In the genomic region with DNA sequence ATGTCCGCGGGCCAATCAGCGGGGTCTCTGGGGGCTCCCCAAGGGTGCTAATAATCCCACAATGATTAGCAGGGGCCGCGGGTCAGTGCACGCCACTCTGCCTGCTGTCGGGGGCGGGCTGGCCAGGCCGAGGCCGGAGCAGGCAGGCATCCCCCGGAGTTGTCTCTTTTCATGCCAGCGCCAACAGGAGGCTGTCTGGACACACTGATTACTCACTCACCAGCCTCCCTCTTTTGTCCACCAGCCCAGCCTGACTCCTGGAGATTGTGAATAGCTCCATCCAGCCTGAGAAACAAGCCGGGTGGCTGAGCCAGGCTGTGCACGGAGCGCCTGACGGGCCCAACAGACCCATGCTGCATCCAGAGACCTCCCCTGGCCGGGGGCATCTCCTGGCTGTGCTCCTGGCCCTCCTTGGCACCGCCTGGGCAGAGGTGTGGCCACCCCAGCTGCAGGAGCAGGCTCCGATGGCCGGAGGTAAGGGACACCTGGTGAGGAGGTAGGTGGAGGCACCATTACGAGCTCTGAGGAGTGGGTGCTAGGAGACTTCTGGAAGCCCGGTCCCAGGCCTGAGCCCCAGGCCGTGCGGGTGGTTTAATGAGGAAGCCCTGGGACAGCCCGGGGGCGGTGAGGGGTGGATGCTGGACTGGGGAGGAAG, we compare ENCODE assay signal across 9 cellular contexts. TPM values are rescaled to one million over a fixed set of nuclear protein-coding genes. Genes with fewer than 3 reads are reported as not detected.
DNase-seq lines count a peak whose midpoint lies in the region; ATAC-seq, FAIRE-seq and TF ChIP-seq lines count a peak whose summit lies in the region.
"Not testable (repeated sequence)": the region's sequence is repeated elsewhere in the genome, so short reads cannot be mapped to it uniquely, and the experiment has no call there.
"Had no signal": no experiment of that assay in that cellular context is flagged by ENCODE, and none has a peak within 500 bp of the region (broad histone marks: within the 10 kb centered on the region; RNA-seq: fewer than 3 reads in every experiment).

CLEC18A (plus strand) TSS at position 318 of the 655 bp plus-strand sequence; CDS start at position 351, 33 bp downstream.

- H3K27me3 ChIP-seq in GM23338 (ENCODE audit: insufficient read depth); K562 (ENCODE audit: control insufficient read depth in 2 of 2, insufficient read depth in 2 of 2, low read length in 2 of 2); heart left ventricle; HepG2 (ENCODE audit: control insufficient read depth in 1 of 2, insufficient read depth in 2 of 2, low read length in 2 of 2); neural progenitor cell; aorta (ENCODE audit: control insufficient read depth in 1 of 2, insufficient read depth in 2 of 2, low read length in 1 of 2): not testable (repeated sequence)

- TF ChIP-seq RAD21 in K562 (CRISPR knock-in tag; conservative IDR thresholded peaks at IDR 0.05 in 1 of 2, IDR thresholded peaks at IDR 0.05 in 1 of 2); HepG2 (CRISPR knock-in tag; IDR thresholded peaks at IDR 0.05): not testable (repeated sequence)

- H3F3A ChIP-seq in GM23338 (replicated peaks; ENCODE audit: low read depth); neural progenitor cell (ENCODE audit: low read depth): not testable (repeated sequence)

- H3K9me3 Mint-ChIP-seq in GM23338; neural progenitor cell; stimulated activated memory B cell treated with anti-CD40 and anti-IgM and Interleukin-4, amounts not matched to agents 10 μg/mL and 1 μg/mL and 100 μg/mL, for 72 hours: not testable (repeated sequence)

- H3K4me3 Mint-ChIP-seq in GM23338; neural progenitor cell; stimulated activated memory B cell treated with anti-CD40 and anti-IgM and Interleukin-4, amounts not matched to agents 10 μg/mL and 1 μg/mL and 100 μg/mL, for 72 hours: not testable (repeated sequence)

- H3K9me3 ChIP-seq in K562 (replicated peaks; ENCODE audit: control insufficient read depth, insufficient read depth, low read depth, low read length); heart left ventricle; HepG2 (ENCODE audit: low read length); neural progenitor cell (ENCODE audit: low read depth); aorta (ENCODE audit: control insufficient read depth, low read length): not testable (repeated sequence)

- FAIRE-seq in K562 (lab: Jason Lieb, UNC); HepG2 (lab: Jason Lieb, UNC): not testable (repeated sequence)

- not testable (repeated sequence) for H4K20me1 ChIP-seq in GM23338 (replicated peaks; ENCODE audit: insufficient read depth); K562 (replicated peaks; ENCODE audit: control insufficient read depth, insufficient read depth, low read length); HepG2 (ENCODE audit: insufficient read depth, low read length); neural progenitor cell (ENCODE audit: low read depth)

- H3K79me2 ChIP-seq in GM23338 (replicated peaks; ENCODE audit: insufficient read depth); K562 (ENCODE audit: control insufficient read depth, insufficient read depth, low read length); HepG2 (ENCODE audit: insufficient read depth, low read length); neural progenitor cell (ENCODE audit: low read depth): not testable (repeated sequence)

- not testable (repeated sequence) for H3K27ac Mint-ChIP-seq in GM23338; neural progenitor cell; stimulated activated memory B cell treated with anti-CD40 and anti-IgM and Interleukin-4, amounts not matched to agents 10 μg/mL and 1 μg/mL and 100 μg/mL, for 72 hours

- not testable (repeated sequence) for H3K4me1 Mint-ChIP-seq in GM23338; neural progenitor cell; stimulated activated memory B cell treated with anti-CD40 and anti-IgM and Interleukin-4, amounts not matched to agents 10 μg/mL and 1 μg/mL and 100 μg/mL, for 72 hours

- H3K9me1 ChIP-seq in K562 (ENCODE audit: control insufficient read depth, insufficient read depth, low read length) = not testable (repeated sequence)

- not testable (repeated sequence) for H3K4me3 ChIP-seq in GM23338; K562; heart left ventricle; HepG2 (replicated peaks in 1 of 3; ENCODE audit: insufficient read depth in 1 of 3, low read depth in 2 of 3, low read length in 3 of 3); neural progenitor cell; aorta (ENCODE audit: low read length in 2 of 2)

- H3K36me3 ChIP-seq in GM23338 (ENCODE audit: insufficient read depth); K562 (ENCODE audit: control insufficient read depth, insufficient read depth, low read length); heart left ventricle; HepG2 (replicated peaks in 1 of 2; ENCODE audit: control insufficient read depth in 1 of 2, insufficient read depth in 2 of 2, low read length in 2 of 2); neural progenitor cell; aorta (ENCODE audit: control insufficient read depth in 1 of 2, insufficient read depth in 2 of 2, low read length in 1 of 2): not testable (repeated sequence)

- 21% methylated on average over 4 of the region's 26 CpGs for WGBS in K562 (ENCODE audit: insufficient coverage, low coverage, missing lambda C conversion rate)
- 65 to 73% methylated on average over 9 to 12 of the region's 26 CpGs; no CpG with 5 or more reads in 2 of the 4 donors for WGBS in heart left ventricle, 4 donors
- no CpG with 5 or more reads among the region's 26 CpGs for WGBS in HepG2 (ENCODE audit: low lambda C conversion rate)
- 35 to 39% methylated on average over 4 to 9 of the region's 26 CpGs for WGBS in aorta, 2 donors

- CTCF ChIA-PET in K562 (lab: Yijun Ruan, JAX; ENCODE audit: low intra/inter-chr PET ratio); HepG2 (lab: Yijun Ruan, JAX; ENCODE audit: low intra/inter-chr PET ratio, low total read pairs): not testable (repeated sequence)

- not testable (repeated sequence) for H3K4me2 ChIP-seq in GM23338; K562 (ENCODE audit: insufficient read depth, low read length); neural progenitor cell
- peak within 1 kb of the TSS; percentile 43; the same call in 1 of the 2 replicates for H3K4me2 ChIP-seq in HepG2 (ENCODE audit: low read depth, low read length)

- peak; percentile 26 for ATAC-seq in GM23338
- ATAC-seq in SK-N-SH treated with all-trans-retinoic acid at 6 μM for 48 hours = peak; percentile 84
- ATAC-seq in K562 = peak; percentile 69
- ATAC-seq in heart left ventricle = peak; percentile 11 to 43 (median 27)
- ATAC-seq in HepG2 = peak; percentile 83
- peak; percentile 37 for ATAC-seq in stimulated activated memory B cell treated with anti-CD40 and anti-IgM and Interleukin-4, amounts not matched to agents 10 μg/mL and 1 μg/mL and 100 μg/mL, for 72 hours
- ATAC-seq in aorta (ENCODE audit: low FRiP score) = peak; percentile 60

- H3K9me2 ChIP-seq in GM23338 (ENCODE audit: insufficient read depth) = not testable (repeated sequence)

- H3K27me3 Mint-ChIP-seq in GM23338 (ENCODE audit: insufficient read depth, low read depth, poor library complexity); neural progenitor cell (ENCODE audit: insufficient read depth, low read depth); stimulated activated memory B cell treated with anti-CD40 and anti-IgM and Interleukin-4, amounts not matched to agents 10 μg/mL and 1 μg/mL and 100 μg/mL, for 72 hours: not testable (repeated sequence)

- in situ Hi-C loops in K562 (cut with MboI); HepG2 (cut with HindIII; ENCODE audit: extremely low pct_ligation_motif_present, low pct_unique_long_range_greater_than_20kb): not testable (repeated sequence)

- DNase-seq in GM23338 (ENCODE audit: low spot score); K562 (ENCODE audit: extremely low read depth in 1 of 4, low spot score in 3 of 4); HepG2 (ENCODE audit: low spot score); neural progenitor cell (ENCODE audit: low spot score); aorta: not testable (repeated sequence)
- peak in 1 of 5 donors; percentile 10 for DNase-seq in heart left ventricle

- intact Hi-C loops in K562 (cut with micrococcal nuclease); heart left ventricle (cut with DNase I); HepG2 (cut with micrococcal nuclease; ENCODE audit: unreplicated experiment); aorta (cut with DNase I): not testable (repeated sequence)

- H2AFZ ChIP-seq in GM23338; K562 (ENCODE audit: low read depth, low read length); HepG2 (ENCODE audit: low read length); neural progenitor cell (replicated peaks): not testable (repeated sequence)

- H3K4me1 ChIP-seq in GM23338 (ENCODE audit: insufficient read depth); K562 (replicated peaks in 1 of 2; ENCODE audit: control insufficient read depth in 2 of 2, insufficient read depth in 2 of 2, low read length in 2 of 2); heart left ventricle; HepG2 (ENCODE audit: insufficient read depth, low read length); neural progenitor cell; aorta (ENCODE audit: control insufficient read depth in 1 of 2, insufficient read depth in 2 of 2, low read length in 2 of 2): not testable (repeated sequence)

- TF ChIP-seq EP300 in K562 (IDR thresholded peaks at IDR 0.05; ENCODE audit: low read length); HepG2 (IDR thresholded peaks at IDR 0.05; ENCODE audit: low read depth in 2 of 2, low read length in 2 of 2); HepG2 (CRISPR knock-in tag; IDR thresholded peaks at IDR 0.05; ENCODE audit: borderline replicate concordance): not testable (repeated sequence)

- H3K36me3 Mint-ChIP-seq in GM23338 (ENCODE audit: low read depth); neural progenitor cell; stimulated activated memory B cell treated with anti-CD40 and anti-IgM and Interleukin-4, amounts not matched to agents 10 μg/mL and 1 μg/mL and 100 μg/mL, for 72 hours: not testable (repeated sequence)

- H3K9ac ChIP-seq in K562 (ENCODE audit: insufficient read depth in 1 of 2, low read depth in 2 of 2, low read length in 2 of 2); HepG2 (ENCODE audit: insufficient read depth, low read depth, low read length); neural progenitor cell: not testable (repeated sequence)

- POLR2A ChIA-PET in K562 (lab: Yijun Ruan, JAX); HepG2 (lab: Yijun Ruan, JAX): not testable (repeated sequence)

- not testable (repeated sequence) for TF ChIP-seq CTCF in GM23338 (conservative IDR thresholded peaks at IDR 0.05; ENCODE audit: low read depth in 2 of 2); K562 (IDR thresholded peaks at IDR 0.05 in 2 of 3, conservative IDR thresholded peaks at IDR 0.05 in 1 of 3; ENCODE audit: insufficient read depth in 2 of 3, low read depth in 1 of 3, low read length in 3 of 3); heart left ventricle (IDR thresholded peaks at IDR 0.05); HepG2 (CRISPR knock-in tag; IDR thresholded peaks at IDR 0.05); neural progenitor cell (IDR thresholded peaks at IDR 0.05)

- not testable (repeated sequence) for TF ChIP-seq POLR2A in K562 (conservative IDR thresholded peaks at IDR 0.05); heart left ventricle (IDR thresholded peaks at IDR 0.05); HepG2 (IDR thresholded peaks at IDR 0.05; ENCODE audit: insufficient read depth in 1 of 2, low read depth in 2 of 2, low read length in 2 of 2)

- not testable (repeated sequence) for H3K27ac ChIP-seq in GM23338 (ENCODE audit: low read depth); K562 (ENCODE audit: extremely low read depth, low read depth, low read length); heart left ventricle; HepG2 (ENCODE audit: extremely low read length, insufficient read depth, low read length); aorta (ENCODE audit: low read depth in 1 of 2, low read length in 2 of 2)
- peak within 1 kb of the TSS; percentile 65 for H3K27ac ChIP-seq in neural progenitor cell

- not testable (repeated sequence) for BruUV-seq in K562 (replicated peaks; lab: Mats Ljungman, UMichigan); HepG2 (replicated peaks; lab: Mats Ljungman, UMichigan)

RNA-seq across cellular contexts. Expression of gene CLEC18A, which starts in this region (rescaled TPM):
- total RNA-seq in GM23338 (2014; rRNA removed; shearing (Covaris generic)) = 0.16 and 0.90 TPM in 2 replicates
- polyA plus RNA-seq in GM23338 (2016; fragmentation: Nextera tagmentation; extraction: Ambion mirVana) (0.13 and 0.23 TPM in 2 replicates), K562 (2011; rRNA removed) (0.17 and 0.28 TPM in 2 replicates), K562 (2014; fragmentation: Illumina TruSeq; extraction: Trizol) (0.13 and 0.22 TPM in 2 replicates), K562 (2014; fragmentation: Nextera tagmentation; extraction: Ambion mirVana) (not detected), K562 (2014; rRNA removed) (0.08 and 0.58 TPM in 2 replicates), heart left ventricle (under 1 TPM; 0.08 to 0.10 TPM), HepG2 (2011; rRNA removed) (0.42 and 0.72 TPM in 2 replicates), aorta (10 to 100 TPM in 1 of 2 donors, 1 to 10 TPM in 1; 2.6 to 41.6 TPM)
- total RNA-seq in K562 (2011; cell fraction: chromatin; rRNA removed; ENCODE audit: low replicate concordance) = 3.9 and 7.1 TPM in 2 replicates
- 4.1 and 5.5 TPM in 2 replicates for total RNA-seq in K562 (2011; cell fraction: nucleolus; rRNA removed)
- total RNA-seq in K562 (2011; cell fraction: nucleoplasm; rRNA removed) = 4.4 and 9.5 TPM in 2 replicates
- total RNA-seq in K562 (2014; rRNA removed) (0.23 and 0.24 TPM in 2 replicates), K562 (2014; rRNA removed; fragmentation: Illumina TruSeq; extraction: Trizol) (0.06 and 0.33 TPM in 2 replicates), K562 (2015; rRNA removed; fragmentation: Illumina TruSeq; extraction: Trizol) (0.19 and 0.25 TPM in 2 replicates), K562 (2021) (0.27 and 0.29 TPM in 2 replicates), heart left ventricle (1 to 10 TPM in 1 of 9 donors, under 1 TPM in 3, not detected in 5; 0.09 to 1.1 (median 0.17) TPM), HepG2 (2016; rRNA removed; fragmentation: Illumina TruSeq; extraction: Trizol) (0.22 TPM in 1 of 2 replicates, not detected in the other), neural progenitor cell (ENCODE audit: low replicate concordance) (5.9 and 14.5 TPM in 2 replicates), aorta (1 to 10 TPM; 1.9 to 3.0 TPM)
- 0.16 and 0.25 TPM in 2 replicates for polyA plus RNA-seq in K562 (2011; cell fraction: cytosol; rRNA removed)
- 2.0 and 2.5 TPM in 2 replicates for polyA plus RNA-seq in K562 (2011; cell fraction: nucleus; rRNA removed)
- polyA plus RNA-seq in K562 (2012) = 0.10 and 0.29 TPM in 2 replicates
- polyA minus RNA-seq in K562 (2011; rRNA and poly(A)+ RNA removed) = 0.27 TPM in 1 of 2 replicates, not detected in the other
- not detected in 2 replicates for polyA minus RNA-seq in K562 (2011; cell fraction: cytosol; rRNA and poly(A)+ RNA removed)
- polyA minus RNA-seq in K562 (2011; cell fraction: nucleus; rRNA and poly(A)+ RNA removed) = 1.2 and 1.7 TPM in 2 replicates
- 0.20 TPM in 1 of 2 replicates, not detected in the other for total RNA-seq in HepG2 (2016; cell fraction: cytosol; rRNA removed; fragmentation: Illumina TruSeq; extraction: Trizol; ENCODE audit: low read depth)
- 0.28 TPM in 1 of 2 replicates, not detected in the other for total RNA-seq in HepG2 (2016; cell fraction: insoluble cytoplasmic fraction; rRNA removed; fragmentation: Illumina TruSeq; extraction: Trizol)
- total RNA-seq in HepG2 (2016; cell fraction: membrane; rRNA removed; fragmentation: Illumina TruSeq; extraction: Trizol) = 0.09 and 0.10 TPM in 2 replicates
- total RNA-seq in HepG2 (2016; cell fraction: nucleus; rRNA removed; fragmentation: Illumina TruSeq; extraction: Trizol) = 0.19 and 0.99 TPM in 2 replicates
- polyA plus RNA-seq in HepG2 (2011; cell fraction: cytosol; rRNA removed) = 0.20 and 0.26 TPM in 2 replicates
- polyA plus RNA-seq in HepG2 (2011; cell fraction: nucleus; rRNA removed) = 3.1 and 3.2 TPM in 2 replicates
- polyA plus RNA-seq in HepG2 (2012) = 0.30 and 0.51 TPM in 2 replicates
- not detected in 2 replicates for polyA plus RNA-seq in HepG2 (2016; cell fraction: cytosol; fragmentation: Illumina TruSeq; extraction: Trizol; ENCODE audit: low read depth)
- 0.17 TPM in 1 of 2 replicates, not detected in the other for polyA plus RNA-seq in HepG2 (2016; cell fraction: insoluble cytoplasmic fraction; fragmentation: Illumina TruSeq; extraction: Trizol; ENCODE audit: low read depth)
- not detected in 2 replicates for polyA plus RNA-seq in HepG2 (2016; cell fraction: membrane; fragmentation: Illumina TruSeq; extraction: Trizol; ENCODE audit: low read depth)
- polyA plus RNA-seq in HepG2 (2016; cell fraction: nucleus; fragmentation: Illumina TruSeq; extraction: Trizol; ENCODE audit: insufficient read depth, low read depth) = 0.26 and 1.1 TPM in 2 replicates
- 1.6 and 3.1 TPM in 2 replicates for polyA minus RNA-seq in HepG2 (2011; rRNA and poly(A)+ RNA removed; ENCODE audit: low replicate concordance)
- polyA minus RNA-seq in HepG2 (2011; cell fraction: cytosol; rRNA and poly(A)+ RNA removed) = 0.35 TPM in 1 of 2 replicates, not detected in the other
- 0.90 and 1.4 TPM in 2 replicates for polyA minus RNA-seq in HepG2 (2011; cell fraction: nucleus; rRNA and poly(A)+ RNA removed)
- polyA plus RNA-seq: AG04450 had no signal

Comparison
In these comparisons a context has a peak if more than half of its experiments do, and no peak if none do; other contexts are left out.
1. Peak in ATAC-seq in GM23338; RNA of the gene not detected or under 1 TPM.
2. ATAC-seq: peak in every context shown above with its lines; median percentile 84 in SK-N-SH treated with all-trans-retinoic acid at 6 μM for 48 hours; 83 in HepG2; 69 in K562; 60 in aorta; 37 in stimulated activated memory B cell treated with anti-CD40 and anti-IgM and Interleukin-4, amounts not matched to agents 10 μg/mL and 1 μg/mL and 100 μg/mL, for 72 hours; 27 in heart left ventricle; 26 in GM23338.